Comparison of ENCODE assay signal across 1 cellular context in the genomic region with DNA sequence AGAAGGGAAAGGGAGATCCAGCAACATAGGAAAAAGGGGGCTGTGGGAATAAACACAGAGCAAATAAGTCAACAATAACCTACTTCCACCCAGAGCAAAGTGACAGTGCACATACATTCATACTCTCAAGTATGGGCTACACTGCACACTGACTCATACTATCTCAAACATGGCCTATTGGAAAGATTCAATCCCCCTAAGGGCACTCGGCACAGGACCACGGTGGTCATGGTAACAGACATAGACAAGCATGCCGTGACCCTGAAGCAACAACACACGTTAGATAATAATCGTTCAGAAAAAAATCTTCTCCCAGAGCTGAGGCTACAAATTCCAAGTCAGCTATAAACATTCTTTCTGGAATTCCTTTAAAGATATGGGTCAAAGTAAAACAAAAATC.
TF ChIP-seq lines count a peak whose summit lies in the region.

No MANE protein-coding gene starts in this region.

TF ChIP-seq in H1, 55 proteins besides CTCF, POLR2A, EP300 and RAD21 (continued from another document):
- TF ChIP-seq, protein P1, sequence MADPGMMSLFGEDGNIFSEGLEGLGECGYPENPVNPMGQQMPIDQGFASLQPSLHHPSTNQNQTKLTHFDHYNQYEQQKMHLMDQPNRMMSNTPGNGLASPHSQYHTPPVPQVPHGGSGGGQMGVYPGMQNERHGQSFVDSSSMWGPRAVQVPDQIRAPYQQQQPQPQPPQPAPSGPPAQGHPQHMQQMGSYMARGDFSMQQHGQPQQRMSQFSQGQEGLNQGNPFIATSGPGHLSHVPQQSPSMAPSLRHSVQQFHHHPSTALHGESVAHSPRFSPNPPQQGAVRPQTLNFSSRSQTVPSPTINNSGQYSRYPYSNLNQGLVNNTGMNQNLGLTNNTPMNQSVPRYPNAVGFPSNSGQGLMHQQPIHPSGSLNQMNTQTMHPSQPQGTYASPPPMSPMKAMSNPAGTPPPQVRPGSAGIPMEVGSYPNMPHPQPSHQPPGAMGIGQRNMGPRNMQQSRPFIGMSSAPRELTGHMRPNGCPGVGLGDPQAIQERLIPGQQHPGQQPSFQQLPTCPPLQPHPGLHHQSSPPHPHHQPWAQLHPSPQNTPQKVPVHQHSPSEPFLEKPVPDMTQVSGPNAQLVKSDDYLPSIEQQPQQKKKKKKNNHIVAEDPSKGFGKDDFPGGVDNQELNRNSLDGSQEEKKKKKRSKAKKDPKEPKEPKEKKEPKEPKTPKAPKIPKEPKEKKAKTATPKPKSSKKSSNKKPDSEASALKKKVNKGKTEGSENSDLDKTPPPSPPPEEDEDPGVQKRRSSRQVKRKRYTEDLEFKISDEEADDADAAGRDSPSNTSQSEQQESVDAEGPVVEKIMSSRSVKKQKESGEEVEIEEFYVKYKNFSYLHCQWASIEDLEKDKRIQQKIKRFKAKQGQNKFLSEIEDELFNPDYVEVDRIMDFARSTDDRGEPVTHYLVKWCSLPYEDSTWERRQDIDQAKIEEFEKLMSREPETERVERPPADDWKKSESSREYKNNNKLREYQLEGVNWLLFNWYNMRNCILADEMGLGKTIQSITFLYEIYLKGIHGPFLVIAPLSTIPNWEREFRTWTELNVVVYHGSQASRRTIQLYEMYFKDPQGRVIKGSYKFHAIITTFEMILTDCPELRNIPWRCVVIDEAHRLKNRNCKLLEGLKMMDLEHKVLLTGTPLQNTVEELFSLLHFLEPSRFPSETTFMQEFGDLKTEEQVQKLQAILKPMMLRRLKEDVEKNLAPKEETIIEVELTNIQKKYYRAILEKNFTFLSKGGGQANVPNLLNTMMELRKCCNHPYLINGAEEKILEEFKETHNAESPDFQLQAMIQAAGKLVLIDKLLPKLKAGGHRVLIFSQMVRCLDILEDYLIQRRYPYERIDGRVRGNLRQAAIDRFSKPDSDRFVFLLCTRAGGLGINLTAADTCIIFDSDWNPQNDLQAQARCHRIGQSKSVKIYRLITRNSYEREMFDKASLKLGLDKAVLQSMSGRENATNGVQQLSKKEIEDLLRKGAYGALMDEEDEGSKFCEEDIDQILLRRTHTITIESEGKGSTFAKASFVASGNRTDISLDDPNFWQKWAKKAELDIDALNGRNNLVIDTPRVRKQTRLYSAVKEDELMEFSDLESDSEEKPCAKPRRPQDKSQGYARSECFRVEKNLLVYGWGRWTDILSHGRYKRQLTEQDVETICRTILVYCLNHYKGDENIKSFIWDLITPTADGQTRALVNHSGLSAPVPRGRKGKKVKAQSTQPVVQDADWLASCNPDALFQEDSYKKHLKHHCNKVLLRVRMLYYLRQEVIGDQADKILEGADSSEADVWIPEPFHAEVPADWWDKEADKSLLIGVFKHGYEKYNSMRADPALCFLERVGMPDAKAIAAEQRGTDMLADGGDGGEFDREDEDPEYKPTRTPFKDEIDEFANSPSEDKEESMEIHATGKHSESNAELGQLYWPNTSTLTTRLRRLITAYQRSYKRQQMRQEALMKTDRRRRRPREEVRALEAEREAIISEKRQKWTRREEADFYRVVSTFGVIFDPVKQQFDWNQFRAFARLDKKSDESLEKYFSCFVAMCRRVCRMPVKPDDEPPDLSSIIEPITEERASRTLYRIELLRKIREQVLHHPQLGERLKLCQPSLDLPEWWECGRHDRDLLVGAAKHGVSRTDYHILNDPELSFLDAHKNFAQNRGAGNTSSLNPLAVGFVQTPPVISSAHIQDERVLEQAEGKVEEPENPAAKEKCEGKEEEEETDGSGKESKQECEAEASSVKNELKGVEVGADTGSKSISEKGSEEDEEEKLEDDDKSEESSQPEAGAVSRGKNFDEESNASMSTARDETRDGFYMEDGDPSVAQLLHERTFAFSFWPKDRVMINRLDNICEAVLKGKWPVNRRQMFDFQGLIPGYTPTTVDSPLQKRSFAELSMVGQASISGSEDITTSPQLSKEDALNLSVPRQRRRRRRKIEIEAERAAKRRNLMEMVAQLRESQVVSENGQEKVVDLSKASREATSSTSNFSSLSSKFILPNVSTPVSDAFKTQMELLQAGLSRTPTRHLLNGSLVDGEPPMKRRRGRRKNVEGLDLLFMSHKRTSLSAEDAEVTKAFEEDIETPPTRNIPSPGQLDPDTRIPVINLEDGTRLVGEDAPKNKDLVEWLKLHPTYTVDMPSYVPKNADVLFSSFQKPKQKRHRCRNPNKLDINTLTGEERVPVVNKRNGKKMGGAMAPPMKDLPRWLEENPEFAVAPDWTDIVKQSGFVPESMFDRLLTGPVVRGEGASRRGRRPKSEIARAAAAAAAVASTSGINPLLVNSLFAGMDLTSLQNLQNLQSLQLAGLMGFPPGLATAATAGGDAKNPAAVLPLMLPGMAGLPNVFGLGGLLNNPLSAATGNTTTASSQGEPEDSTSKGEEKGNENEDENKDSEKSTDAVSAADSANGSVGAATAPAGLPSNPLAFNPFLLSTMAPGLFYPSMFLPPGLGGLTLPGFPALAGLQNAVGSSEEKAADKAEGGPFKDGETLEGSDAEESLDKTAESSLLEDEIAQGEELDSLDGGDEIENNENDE (IDR thresholded peaks at IDR 0.05; ENCODE audit: insufficient replicate concordance, low read length): no peak
- no peak for TF ChIP-seq SIN3A (conservative IDR thresholded peaks at IDR 0.05 in 1 of 2, IDR thresholded peaks at IDR 0.05 in 1 of 2; ENCODE audit: low read depth in 1 of 2, low read length in 2 of 2)
- no peak for TF ChIP-seq BRCA1 (IDR thresholded peaks at IDR 0.05; ENCODE audit: low read depth, low read length)
- no peak for TF ChIP-seq MAFK (IDR thresholded peaks at IDR 0.05; ENCODE audit: low read depth, low read length)
- no peak for TF ChIP-seq EZH2 (IDR thresholded peaks at IDR 0.05; ENCODE audit: low read depth, low read length, severe bottlenecking)
- no peak for TF ChIP-seq NANOG (IDR thresholded peaks at IDR 0.05; ENCODE audit: insufficient read depth, low read depth, low read length, poor library complexity, severe bottlenecking)
- TF ChIP-seq BCL11A (IDR thresholded peaks at IDR 0.05; ENCODE audit: low read depth in 2 of 2, low read length in 2 of 2): no peak
- TF ChIP-seq RXRA (IDR thresholded peaks at IDR 0.05; ENCODE audit: insufficient read depth, low read depth, low read length): no peak
- TF ChIP-seq, protein P2, sequence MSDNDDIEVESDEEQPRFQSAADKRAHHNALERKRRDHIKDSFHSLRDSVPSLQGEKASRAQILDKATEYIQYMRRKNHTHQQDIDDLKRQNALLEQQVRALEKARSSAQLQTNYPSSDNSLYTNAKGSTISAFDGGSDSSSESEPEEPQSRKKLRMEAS (IDR thresholded peaks at IDR 0.05): no peak
